ENCODE assay signal across 11 cellular contexts in the genomic region with DNA sequence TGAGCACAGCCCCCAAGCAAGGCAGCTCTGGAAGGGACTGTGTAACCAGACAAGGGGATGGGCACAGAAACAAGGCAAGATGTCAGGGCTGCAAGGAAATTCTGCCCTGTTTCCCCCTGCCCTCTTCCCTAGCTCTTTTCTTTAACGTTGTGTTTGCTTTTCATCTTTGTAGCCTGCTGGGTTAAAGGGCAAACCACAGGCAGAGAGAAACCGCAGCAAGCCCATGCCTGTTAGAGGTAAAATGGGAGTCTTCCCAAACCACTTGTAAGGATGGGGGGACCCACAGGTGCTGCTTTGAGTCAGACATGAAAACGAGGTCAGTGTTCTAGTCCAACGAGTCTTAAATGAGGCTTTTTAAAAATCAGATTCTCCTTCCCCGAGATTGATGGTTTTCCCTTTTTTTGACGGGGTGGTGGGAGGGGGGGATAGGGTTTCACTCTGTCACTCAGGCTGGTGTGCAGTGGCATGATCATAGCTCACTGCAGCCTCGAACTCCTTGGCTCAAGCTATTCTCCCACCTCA. TPM values are rescaled to one million over a fixed set of nuclear protein-coding genes. Genes with fewer than 3 reads are reported as not detected.
DNase-seq lines count a peak whose midpoint lies in the region; ATAC-seq and TF ChIP-seq lines count a peak whose summit lies in the region.
"Had no signal": no experiment of that assay in that cellular context is flagged by ENCODE, and none has a peak within 500 bp of the region (broad histone marks: within the 10 kb centered on the region; RNA-seq: fewer than 3 reads in every experiment).

No MANE protein-coding gene starts in this region.

- peaks cover 3% of the 10 kb centered on the region for H3K27me3 Mint-ChIP-seq in HFFc6 (ENCODE audit: insufficient read depth)

- ATAC-seq in HG03097 (IDR thresholded peaks at IDR 0.05; ENCODE audit: low FRiP score, unreplicated experiment) = no peak
- ATAC-seq in HG02885 (IDR thresholded peaks at IDR 0.05; ENCODE audit: poor library complexity, unreplicated experiment) = no peak

- in situ Hi-C loops in astrocyte of the spinal cord (cut with HindIII; ENCODE audit: low sequenced_read_pairs) = no loop called here

- 0 out of 2 replicates have a peak, but pooled peaks cover 4% of the 10 kb centered on the region for H3K36me3 Mint-ChIP-seq in HFFc6 (ENCODE audit: low read depth)

- H3K4me1 Mint-ChIP-seq in HFFc6 (ENCODE audit: low read depth) = peaks cover 31% of the 10 kb centered on the region
- H3K4me1 Mint-ChIP-seq: activated B cell treated with CpG ODN at 0.5 μM for 24 hours had no signal

- H3K9me3 Mint-ChIP-seq in HFFc6 = no peaks in the 10 kb centered on the region
- H3K9me3 Mint-ChIP-seq: activated B cell treated with CpG ODN at 0.5 μM for 24 hours had no signal

- no peak for DNase-seq in HFFc6
- peak; percentile 6 for DNase-seq in NCI-H69 (lab: John Stamatoyannopoulos, UW)
- peak; percentile 55 for DNase-seq in astrocyte of the spinal cord (ENCODE audit: low read depth, low spot score)
- DNase-seq in renal cortical epithelial cell (ENCODE audit: low read depth) = peak; percentile 42
- DNase-seq in caudate nucleus (lab: John Stamatoyannopoulos, UW) = no peak
- no peak for DNase-seq in T1000 (lab: John Stamatoyannopoulos, UW)
- DNase-seq: activated B cell treated with CpG ODN at 0.5 μM for 24 hours, mesendoderm, NCI-H1092 treated with DMSO at 0.1 percent for 48 hours had no signal

- no peak for TF ChIP-seq CTCF in HFFc6 (IDR thresholded peaks at IDR 0.05)
- TF ChIP-seq CTCF in astrocyte of the spinal cord (IDR thresholded peaks at IDR 0.05; ENCODE audit: low read depth, low read length) = no peak

- H3K27ac ChIP-seq in caudate nucleus (ENCODE audit: low read depth, low read length) = no peak overlapping the region

- peak overlapping the region; percentile 70 for H3K4me3 Mint-ChIP-seq in HFFc6
- H3K4me3 Mint-ChIP-seq: activated B cell treated with CpG ODN at 0.5 μM for 24 hours had no signal

- no peak overlapping the region for H3K4me3 ChIP-seq in astrocyte of the spinal cord (ENCODE audit: low read depth, low read length)

- H3K27ac Mint-ChIP-seq in HFFc6 = peak overlapping the region; percentile 72; the same call in 1 of the 2 replicates
- H3K27ac Mint-ChIP-seq: activated B cell treated with CpG ODN at 0.5 μM for 24 hours had no signal

RNA-seq across cellular contexts. Expression of a gene that starts 13.3 kb away (rescaled TPM):
- total RNA-seq in HFFc6 (2021; fragmentation: NEBNext Ultra II Directional; extraction: Animal tissue kit (Norgen Biotek cat#: 25700)) = 10 to 100 TPM in 4 of 6 experiments, 1 to 10 TPM in 2; 5.8 to 21.1 (median 19.0) TPM
- 4.0 and 11.0 TPM in 2 replicates for total RNA-seq in renal cortical epithelial cell

Comparison
In these comparisons a context has a peak if more than half of its experiments do, and no peak if none do; other contexts are left out.
1. DNase-seq: peak in NCI-H69 (single experiment), astrocyte of the spinal cord (single experiment) and renal cortical epithelial cell (single experiment); none in HFFc6 (single experiment), caudate nucleus (0 of 61) and T1000 (single experiment).